In the genomic region with DNA sequence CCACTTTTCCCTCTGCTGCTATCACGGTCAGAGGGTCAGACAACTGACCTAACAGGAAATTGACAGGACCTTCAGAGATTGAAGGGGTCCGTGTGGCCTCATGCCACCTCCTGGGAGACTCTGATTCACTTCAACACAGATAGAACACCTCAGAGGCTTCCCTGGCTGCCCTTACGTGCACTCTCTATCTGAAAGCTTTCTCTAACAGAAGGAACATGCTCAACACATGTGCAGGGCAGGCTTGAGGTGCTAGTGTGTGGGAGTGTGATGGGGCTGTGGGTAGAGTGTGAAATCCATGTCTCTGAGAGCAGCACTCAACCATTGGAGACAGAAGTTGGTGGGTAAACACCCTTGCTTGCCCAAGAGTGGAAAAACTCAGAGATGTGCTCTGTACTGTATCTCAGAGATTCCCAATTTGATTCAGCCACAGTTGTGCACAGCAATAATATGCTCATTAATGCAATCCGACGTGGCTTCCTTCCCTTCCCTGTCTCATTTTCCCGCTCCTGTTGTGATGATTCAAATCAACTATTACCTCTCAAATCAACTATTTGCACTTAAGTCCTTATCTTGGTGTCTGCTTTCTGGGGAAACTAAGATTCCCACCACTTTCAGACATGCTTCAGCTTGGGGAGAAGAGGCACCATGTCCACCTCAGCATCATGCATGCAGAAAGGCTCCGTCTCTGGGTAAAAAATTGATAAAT, we compare ENCODE assay signal across 33 cellular contexts.
"Had no signal": no experiment of that assay in that cellular context is flagged by ENCODE, and none has a peak within 500 bp of the region (broad histone marks: within the 10 kb centered on the region; RNA-seq: fewer than 3 reads in every experiment).

No MANE protein-coding gene starts in this region.

- ATAC-seq: effector memory CD8-positive, alpha-beta T cell; gastroesophageal sphincter; left cardiac atrium; naive thymus-derived CD4-positive, alpha-beta T cell; pancreas; sciatic nerve; stimulated activated naive B cell treated with anti-CD40 and anti-IgM and Interleukin-4, amounts not matched to agents 10 μg/mL and 1 μg/mL and 100 μg/mL, for 72 hours; upper lobe of right lung had no signal

- H3K27me3 ChIP-seq: gastroesophageal sphincter, stomach, thyroid gland, upper lobe of right lung had no signal

- DNase-seq: activated CD4-positive, alpha-beta T cell treated with anti-CD3 and anti-CD28 coated beads for 4 hours; activated CD4-positive, alpha-beta T cell treated with anti-CD3 and anti-CD28 coated beads, Interleukin-2, amount 50 U/mL, for 48 hours; activated CD8-positive, alpha-beta memory T cell treated with anti-CD3 and anti-CD28 coated beads for 24 hours; activated effector memory CD4-positive, alpha-beta T cell treated with Interleukin-2 at 50 U/mL for 16 hours; activated naive CD4-positive, alpha-beta T cell treated with Interleukin-2 at 50 U/mL for 16 hours; aorta; effector memory CD8-positive, alpha-beta T cell; erythroblast; hippocampal formation; left cardiac atrium; mammary epithelial cell; midbrain; naive thymus-derived CD4-positive, alpha-beta T cell; nucleus accumbens; pancreas; retina; stimulated activated CD4-positive, alpha-beta T cell treated with anti-CD3 and anti-CD28 coated beads, Interleukin-1b, Interleukin-23, amount 100 ng/mL, for 48 hours; stimulated activated CD4-positive, alpha-beta T cell treated with anti-CD3 and anti-CD28 coated beads, Interleukin-4, amount 100 ng/mL, for 4 hours; stimulated activated CD8-positive, alpha-beta memory T cell treated with anti-CD3 and anti-CD28 coated beads, Interleukin-4, amount 100 ng/mL, for 48 hours; stimulated activated naive B cell treated with anti-CD40 and anti-IgM and Interleukin-4, amounts not matched to agents 10 μg/mL and 1 μg/mL and 100 μg/mL, for 72 hours; stomach; thyroid gland; upper lobe of right lung had no signal

- H3K4me1 ChIP-seq: gastroesophageal sphincter, pancreas, prostate gland, stomach, thyroid gland, upper lobe of right lung had no signal

- H3K9me3 ChIP-seq: gastroesophageal sphincter, pancreas, prostate gland, stomach, thyroid gland, upper lobe of right lung had no signal

- H3K27ac ChIP-seq: coronary artery, gastroesophageal sphincter, pancreas, prostate gland, skin epidermis, stomach, thyroid gland, upper lobe of right lung, VCaP had no signal

- FAIRE-seq: keratinocyte, pancreas had no signal

- H3K27me3 Mint-ChIP-seq: activated naive CD8-positive, alpha-beta T cell; effector memory CD8-positive, alpha-beta T cell; naive thymus-derived CD4-positive, alpha-beta T cell had no signal

- H3K4me1 Mint-ChIP-seq: naive thymus-derived CD4-positive, alpha-beta T cell; stimulated activated naive B cell treated with anti-CD40 and anti-IgM and Interleukin-4, amounts not matched to agents 10 μg/mL and 1 μg/mL and 100 μg/mL, for 72 hours had no signal

- H3K27ac Mint-ChIP-seq: activated naive CD8-positive, alpha-beta T cell; brain; effector memory CD8-positive, alpha-beta T cell; naive thymus-derived CD4-positive, alpha-beta T cell; stimulated activated naive B cell treated with anti-CD40 and anti-IgM and Interleukin-4, amounts not matched to agents 10 μg/mL and 1 μg/mL and 100 μg/mL, for 72 hours; T-helper 2 cell treated with Interferon-gamma antibody and Interleukin-4, amounts not matched to agents 5 μg/mL and 100 μg/mL, for 36 hours had no signal

- H3K36me3 ChIP-seq: gastroesophageal sphincter, pancreas, prostate gland, stomach, thyroid gland, upper lobe of right lung had no signal

- H3K9me3 Mint-ChIP-seq: effector memory CD8-positive, alpha-beta T cell; stimulated activated naive B cell treated with anti-CD40 and anti-IgM and Interleukin-4, amounts not matched to agents 10 μg/mL and 1 μg/mL and 100 μg/mL, for 72 hours; T-helper 2 cell treated with Interferon-gamma antibody and Interleukin-4, amounts not matched to agents 5 μg/mL and 100 μg/mL, for 36 hours had no signal

- H3K4me3 Mint-ChIP-seq: activated naive CD8-positive, alpha-beta T cell; brain; effector memory CD8-positive, alpha-beta T cell; naive thymus-derived CD4-positive, alpha-beta T cell; stimulated activated naive B cell treated with anti-CD40 and anti-IgM and Interleukin-4, amounts not matched to agents 10 μg/mL and 1 μg/mL and 100 μg/mL, for 72 hours; T-helper 2 cell treated with Interferon-gamma antibody and Interleukin-4, amounts not matched to agents 5 μg/mL and 100 μg/mL, for 36 hours had no signal

- H3K36me3 Mint-ChIP-seq: activated naive CD8-positive, alpha-beta T cell; brain; naive thymus-derived CD4-positive, alpha-beta T cell; stimulated activated naive B cell treated with anti-CD40 and anti-IgM and Interleukin-4, amounts not matched to agents 10 μg/mL and 1 μg/mL and 100 μg/mL, for 72 hours had no signal

- H3K4me3 ChIP-seq: coronary artery, gastroesophageal sphincter, pancreas, prostate gland, skin epidermis, stomach, thyroid gland, upper lobe of right lung had no signal
